ENCODE assay signal across 6 cellular contexts in the genomic region with DNA sequence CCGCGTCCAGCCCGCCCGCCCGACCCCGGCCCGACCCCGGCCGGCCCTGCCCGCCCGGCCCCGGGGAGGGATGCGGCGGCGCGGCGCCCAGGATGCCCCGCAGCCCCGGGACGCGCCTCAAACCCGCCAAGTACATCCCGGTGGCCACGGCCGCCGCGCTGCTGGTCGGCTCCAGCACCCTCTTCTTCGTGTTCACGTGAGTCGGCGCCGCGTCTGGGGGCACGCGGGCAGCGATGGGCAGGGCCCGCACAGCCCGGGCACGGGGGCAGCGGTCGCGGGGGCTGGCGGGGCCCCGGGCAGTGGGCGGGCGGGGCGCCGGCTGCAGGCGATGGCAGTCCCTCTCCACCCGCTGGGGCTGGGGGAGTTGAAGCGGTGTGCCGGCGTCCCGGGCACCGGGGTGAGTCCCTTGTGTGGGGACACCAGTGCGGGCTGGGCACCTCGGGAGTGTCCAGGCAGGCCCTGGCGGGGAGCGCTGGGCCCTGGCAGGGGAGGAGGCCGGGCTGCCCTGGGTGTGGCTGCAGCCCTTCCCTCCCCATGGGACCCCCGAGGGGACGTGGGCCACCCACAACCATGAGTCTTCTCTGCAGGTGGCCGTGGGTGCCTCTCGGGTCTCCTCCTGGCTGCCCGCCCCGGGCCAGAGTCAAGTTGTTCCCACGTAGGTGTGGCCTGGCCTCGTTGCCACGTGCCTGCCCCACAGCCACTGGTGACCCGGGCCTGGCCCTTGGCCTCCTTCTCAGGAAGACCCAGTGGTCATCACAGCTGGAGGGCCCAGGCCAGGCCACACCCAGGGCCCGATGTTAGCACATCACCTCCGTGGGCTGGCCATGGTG. TPM values are rescaled to one million over a fixed set of nuclear protein-coding genes. Genes with fewer than 3 reads are reported as not detected.
DNase-seq lines count a peak whose midpoint lies in the region; ATAC-seq, FAIRE-seq and TF ChIP-seq lines count a peak whose summit lies in the region.

No MANE protein-coding gene starts in this region.

- peaks cover 0 to 10% of the 10 kb centered on the region in 2 experiments; a peak in 1 of 5 replicates for H3K36me3 ChIP-seq in HepG2 (replicated peaks in 1 of 2; ENCODE audit: control insufficient read depth in 1 of 2, insufficient read depth in 2 of 2, low read length in 2 of 2)

- WGBS in HepG2 (ENCODE audit: low lambda C conversion rate): 0% methylated on average over 4 of the region's 73 CpGs

- intact Hi-C loops in activated T-helper 1 cell treated with anti-CD3 and anti-CD28 coated beads, Interleukin-12 subunit alpha, Interleukin-12 subunit beta, Interleukin-2, Interleukin-4 antibody, amounts not matched to agents 30 ng/mL and 10 ng/mL and 1 ng/mL, durations not matched to agents 14 hours and 24 hours and 36 hours (cut with micrococcal nuclease): loop anchor here (1.0 to 2.0 kb wide), 2 partner anchors 15 to 111 kb away; a partner anchor contains a TSS
- intact Hi-C loops in HepG2 (cut with micrococcal nuclease; ENCODE audit: unreplicated experiment): no loop called here

- POLR2A ChIA-PET in HepG2 (lab: Yijun Ruan, JAX): no interaction called here

- no peak for TF ChIP-seq POLR2A in HepG2 (IDR thresholded peaks at IDR 0.05; ENCODE audit: insufficient read depth in 1 of 2, low read depth in 2 of 2, low read length in 2 of 2)

- H3K4me3 ChIP-seq in HFF-Myc (replicated peaks; ENCODE audit: low read depth, low read length): peak overlapping the region; percentile 78
- peak overlapping the region; percentile 63 to 90 (median 85) for H3K4me3 ChIP-seq in HepG2 (replicated peaks in 1 of 3; ENCODE audit: insufficient read depth in 1 of 3, low read depth in 2 of 3, low read length in 3 of 3)

- CTCF ChIA-PET in HepG2 (lab: Yijun Ruan, JAX; ENCODE audit: low intra/inter-chr PET ratio, low total read pairs): no interaction called here

- H3K27me3 ChIP-seq in HepG2 (ENCODE audit: control insufficient read depth in 1 of 2, insufficient read depth in 2 of 2, low read length in 2 of 2): no peaks in the 10 kb centered on the region

- TF ChIP-seq RAD21 in HepG2 (CRISPR knock-in tag; IDR thresholded peaks at IDR 0.05): no peak; the same call in 1 of the 2 replicates

- H3K4me2 ChIP-seq in HepG2 (ENCODE audit: low read depth, low read length): peak overlapping the region; percentile 79

- H3K27ac Mint-ChIP-seq in activated T-helper 1 cell treated with anti-CD3 and anti-CD28 coated beads, Interleukin-12 subunit alpha, Interleukin-12 subunit beta, Interleukin-2, Interleukin-4 antibody, amounts not matched to agents 30 ng/mL and 10 ng/mL and 1 ng/mL, durations not matched to agents 14 hours and 24 hours and 36 hours: peak overlapping the region; percentile 7

- FAIRE-seq in HepG2 (lab: Jason Lieb, UNC): no peak

- H3K4me1 ChIP-seq in HepG2 (ENCODE audit: insufficient read depth, low read length): peaks cover 45% of the 10 kb centered on the region

- peak overlapping the region; percentile 78 for H3K4me3 Mint-ChIP-seq in activated T-helper 1 cell treated with anti-CD3 and anti-CD28 coated beads, Interleukin-12 subunit alpha, Interleukin-12 subunit beta, Interleukin-2, Interleukin-4 antibody, amounts not matched to agents 30 ng/mL and 10 ng/mL and 1 ng/mL, durations not matched to agents 14 hours and 24 hours and 36 hours

- ATAC-seq in HepG2 (no peak), HG03565 (IDR thresholded peaks at IDR 0.05; ENCODE audit: unreplicated experiment) (no peak)

- peaks cover 17% of the 10 kb centered on the region for H3K79me2 ChIP-seq in HepG2 (ENCODE audit: insufficient read depth, low read length)

- no peak for TF ChIP-seq EP300 in HepG2 (IDR thresholded peaks at IDR 0.05; ENCODE audit: low read depth in 2 of 2, low read length in 2 of 2)
- TF ChIP-seq EP300 in HepG2 (CRISPR knock-in tag; IDR thresholded peaks at IDR 0.05; ENCODE audit: borderline replicate concordance): no peak

- H3K27ac ChIP-seq in HepG2 (ENCODE audit: extremely low read length, insufficient read depth, low read length): no peak overlapping the region

- no peak overlapping the region for H2AFZ ChIP-seq in HepG2 (ENCODE audit: low read length)

- H3K36me3 Mint-ChIP-seq in activated T-helper 1 cell treated with anti-CD3 and anti-CD28 coated beads, Interleukin-12 subunit alpha, Interleukin-12 subunit beta, Interleukin-2, Interleukin-4 antibody, amounts not matched to agents 30 ng/mL and 10 ng/mL and 1 ng/mL, durations not matched to agents 14 hours and 24 hours and 36 hours (ENCODE audit: low read depth): peaks cover 5% of the 10 kb centered on the region

- no peak for DNase-seq in HFF-Myc (ENCODE audit: extremely low read depth, low read depth)
- DNase-seq in activated T-helper 1 cell treated with anti-CD3 and anti-CD28 coated beads, Interleukin-12 subunit alpha, Interleukin-12 subunit beta, Interleukin-2, Interleukin-4 antibody, amounts not matched to agents 30 ng/mL and 10 ng/mL and 1 ng/mL, durations not matched to agents 14 hours and 24 hours and 36 hours (ENCODE audit: low spot score): no peak
- no peak for DNase-seq in HepG2 (ENCODE audit: low spot score)
- DNase-seq in NCI-H226: no peak
- DNase-seq in RPMI8226: no peak

- H3K9me3 ChIP-seq in HepG2 (ENCODE audit: low read length): no peaks in the 10 kb centered on the region

- H3K4me1 Mint-ChIP-seq in activated T-helper 1 cell treated with anti-CD3 and anti-CD28 coated beads, Interleukin-12 subunit alpha, Interleukin-12 subunit beta, Interleukin-2, Interleukin-4 antibody, amounts not matched to agents 30 ng/mL and 10 ng/mL and 1 ng/mL, durations not matched to agents 14 hours and 24 hours and 36 hours (ENCODE audit: low read depth): peaks cover 10% of the 10 kb centered on the region

- peak overlapping the region; percentile 81 for H3K9ac ChIP-seq in HepG2 (ENCODE audit: insufficient read depth, low read depth, low read length)

- TF ChIP-seq CTCF in HFF-Myc (IDR thresholded peaks at IDR 0.05; ENCODE audit: low read depth, low read length, missing control alignments) (no peak), HepG2 (CRISPR knock-in tag; IDR thresholded peaks at IDR 0.05) (no peak)

- in situ Hi-C loops in HepG2 (cut with HindIII; ENCODE audit: extremely low pct_ligation_motif_present, low pct_unique_long_range_greater_than_20kb): no loop called here

- peaks cover 3% of the 10 kb centered on the region; the same call in 1 of the 2 replicates for H4K20me1 ChIP-seq in HepG2 (ENCODE audit: insufficient read depth, low read length)

- H3K27me3 Mint-ChIP-seq in activated T-helper 1 cell treated with anti-CD3 and anti-CD28 coated beads, Interleukin-12 subunit alpha, Interleukin-12 subunit beta, Interleukin-2, Interleukin-4 antibody, amounts not matched to agents 30 ng/mL and 10 ng/mL and 1 ng/mL, durations not matched to agents 14 hours and 24 hours and 36 hours (ENCODE audit: insufficient read depth): no peaks in the 10 kb centered on the region

- no TSS peak for BruUV-seq in HepG2 (replicated peaks; lab: Mats Ljungman, UMichigan)

- H3K9me3 Mint-ChIP-seq in activated T-helper 1 cell treated with anti-CD3 and anti-CD28 coated beads, Interleukin-12 subunit alpha, Interleukin-12 subunit beta, Interleukin-2, Interleukin-4 antibody, amounts not matched to agents 30 ng/mL and 10 ng/mL and 1 ng/mL, durations not matched to agents 14 hours and 24 hours and 36 hours: no peaks in the 10 kb centered on the region

RNA-seq across cellular contexts. Expression of a gene that starts 0.5 kb away (rescaled TPM):
- 83.9 and 92.3 TPM in 2 replicates for total RNA-seq in activated T-helper 1 cell treated with anti-CD3 and anti-CD28 coated beads, Interleukin-12 subunit alpha, Interleukin-12 subunit beta, Interleukin-2, Interleukin-4 antibody, amounts not matched to agents 30 ng/mL and 10 ng/mL and 1 ng/mL, durations not matched to agents 14 hours and 24 hours and 36 hours
- total RNA-seq in HepG2 (2016; rRNA removed; fragmentation: Illumina TruSeq; extraction: Trizol): 2.2 and 7.5 TPM in 2 replicates
- total RNA-seq in HepG2 (2016; cell fraction: cytosol; rRNA removed; fragmentation: Illumina TruSeq; extraction: Trizol; ENCODE audit: low read depth): 9.7 and 13.0 TPM in 2 replicates
- total RNA-seq in HepG2 (2016; cell fraction: insoluble cytoplasmic fraction; rRNA removed; fragmentation: Illumina TruSeq; extraction: Trizol): 2.3 and 6.9 TPM in 2 replicates
- 7.3 and 7.7 TPM in 2 replicates for total RNA-seq in HepG2 (2016; cell fraction: membrane; rRNA removed; fragmentation: Illumina TruSeq; extraction: Trizol)
- total RNA-seq in HepG2 (2016; cell fraction: nucleus; rRNA removed; fragmentation: Illumina TruSeq; extraction: Trizol): 10.4 and 12.9 TPM in 2 replicates
- 21.3 and 23.8 TPM in 2 replicates for polyA plus RNA-seq in HepG2 (2011; rRNA removed)
- polyA plus RNA-seq in HepG2 (2011; cell fraction: cytosol; rRNA removed): 7.4 and 11.5 TPM in 2 replicates
- polyA plus RNA-seq in HepG2 (2011; cell fraction: nucleus; rRNA removed): 339 and 424 TPM in 2 replicates
- polyA plus RNA-seq in HepG2 (2012): 20.4 and 23.6 TPM in 2 replicates
- polyA plus RNA-seq in HepG2 (2016; cell fraction: cytosol; fragmentation: Illumina TruSeq; extraction: Trizol; ENCODE audit: low read depth): 4.7 and 5.5 TPM in 2 replicates
- polyA plus RNA-seq in HepG2 (2016; cell fraction: insoluble cytoplasmic fraction; fragmentation: Illumina TruSeq; extraction: Trizol; ENCODE audit: low read depth): 6.9 and 9.6 TPM in 2 replicates
- polyA plus RNA-seq in HepG2 (2016; cell fraction: membrane; fragmentation: Illumina TruSeq; extraction: Trizol; ENCODE audit: low read depth): 13.6 and 14.9 TPM in 2 replicates
- 107 and 110 TPM in 2 replicates for polyA plus RNA-seq in HepG2 (2016; cell fraction: nucleus; fragmentation: Illumina TruSeq; extraction: Trizol; ENCODE audit: insufficient read depth, low read depth)
- 10.0 and 10.2 TPM in 2 replicates for polyA minus RNA-seq in HepG2 (2011; rRNA and poly(A)+ RNA removed; ENCODE audit: low replicate concordance)
- polyA minus RNA-seq in HepG2 (2011; cell fraction: cytosol; rRNA and poly(A)+ RNA removed): 4.3 and 6.2 TPM in 2 replicates
- 11.3 and 19.8 TPM in 2 replicates for polyA minus RNA-seq in HepG2 (2011; cell fraction: nucleus; rRNA and poly(A)+ RNA removed)

RNA-seq across cellular contexts. Expression of a gene that starts 15.0 kb away (rescaled TPM):
- 142 and 161 TPM in 2 replicates for total RNA-seq in activated T-helper 1 cell treated with anti-CD3 and anti-CD28 coated beads, Interleukin-12 subunit alpha, Interleukin-12 subunit beta, Interleukin-2, Interleukin-4 antibody, amounts not matched to agents 30 ng/mL and 10 ng/mL and 1 ng/mL, durations not matched to agents 14 hours and 24 hours and 36 hours
- 18.4 and 30.3 TPM in 2 replicates for total RNA-seq in HepG2 (2016; rRNA removed; fragmentation: Illumina TruSeq; extraction: Trizol)
- 11.5 and 14.4 TPM in 2 replicates for total RNA-seq in HepG2 (2016; cell fraction: cytosol; rRNA removed; fragmentation: Illumina TruSeq; extraction: Trizol; ENCODE audit: low read depth)
- 16.2 and 32.5 TPM in 2 replicates for total RNA-seq in HepG2 (2016; cell fraction: insoluble cytoplasmic fraction; rRNA removed; fragmentation: Illumina TruSeq; extraction: Trizol)
- 15.5 and 21.4 TPM in 2 replicates for total RNA-seq in HepG2 (2016; cell fraction: membrane; rRNA removed; fragmentation: Illumina TruSeq; extraction: Trizol)
- 35.9 and 49.2 TPM in 2 replicates for total RNA-seq in HepG2 (2016; cell fraction: nucleus; rRNA removed; fragmentation: Illumina TruSeq; extraction: Trizol)
- 24.0 and 30.8 TPM in 2 replicates for polyA plus RNA-seq in HepG2 (2011; rRNA removed)
- polyA plus RNA-seq in HepG2 (2011; cell fraction: cytosol; rRNA removed): 12.3 and 19.2 TPM in 2 replicates
- polyA plus RNA-seq in HepG2 (2011; cell fraction: nucleus; rRNA removed): 251 and 263 TPM in 2 replicates
- polyA plus RNA-seq in HepG2 (2012): 17.6 and 20.5 TPM in 2 replicates
- 7.7 TPM in 2 replicates for polyA plus RNA-seq in HepG2 (2016; cell fraction: cytosol; fragmentation: Illumina TruSeq; extraction: Trizol; ENCODE audit: low read depth)
- 20.9 and 22.1 TPM in 2 replicates for polyA plus RNA-seq in HepG2 (2016; cell fraction: insoluble cytoplasmic fraction; fragmentation: Illumina TruSeq; extraction: Trizol; ENCODE audit: low read depth)
- polyA plus RNA-seq in HepG2 (2016; cell fraction: membrane; fragmentation: Illumina TruSeq; extraction: Trizol; ENCODE audit: low read depth): 11.9 and 13.0 TPM in 2 replicates
- polyA plus RNA-seq in HepG2 (2016; cell fraction: nucleus; fragmentation: Illumina TruSeq; extraction: Trizol; ENCODE audit: insufficient read depth, low read depth): 95.8 and 103 TPM in 2 replicates
- polyA minus RNA-seq in HepG2 (2011; rRNA and poly(A)+ RNA removed; ENCODE audit: low replicate concordance): 51.2 and 62.1 TPM in 2 replicates
- 10.6 and 13.6 TPM in 2 replicates for polyA minus RNA-seq in HepG2 (2011; cell fraction: cytosol; rRNA and poly(A)+ RNA removed)
- 48.9 and 53.0 TPM in 2 replicates for polyA minus RNA-seq in HepG2 (2011; cell fraction: nucleus; rRNA and poly(A)+ RNA removed)

RNA-seq across cellular contexts. Expression of a gene that starts 16.2 kb away (rescaled TPM):
- 509 and 524 TPM in 2 replicates for total RNA-seq in activated T-helper 1 cell treated with anti-CD3 and anti-CD28 coated beads, Interleukin-12 subunit alpha, Interleukin-12 subunit beta, Interleukin-2, Interleukin-4 antibody, amounts not matched to agents 30 ng/mL and 10 ng/mL and 1 ng/mL, durations not matched to agents 14 hours and 24 hours and 36 hours
- total RNA-seq in HepG2 (2016; rRNA removed; fragmentation: Illumina TruSeq; extraction: Trizol): 492 and 544 TPM in 2 replicates
- total RNA-seq in HepG2 (2016; cell fraction: cytosol; rRNA removed; fragmentation: Illumina TruSeq; extraction: Trizol; ENCODE audit: low read depth): 261 and 299 TPM in 2 replicates
- total RNA-seq in HepG2 (2016; cell fraction: insoluble cytoplasmic fraction; rRNA removed; fragmentation: Illumina TruSeq; extraction: Trizol): 488 and 609 TPM in 2 replicates
- total RNA-seq in HepG2 (2016; cell fraction: membrane; rRNA removed; fragmentation: Illumina TruSeq; extraction: Trizol): 327 and 371 TPM in 2 replicates
- 174 and 196 TPM in 2 replicates for total RNA-seq in HepG2 (2016; cell fraction: nucleus; rRNA removed; fragmentation: Illumina TruSeq; extraction: Trizol)
- polyA plus RNA-seq in HepG2 (2011; rRNA removed): 167 and 181 TPM in 2 replicates
- polyA plus RNA-seq in HepG2 (2011; cell fraction: cytosol; rRNA removed): 186 and 192 TPM in 2 replicates
- polyA plus RNA-seq in HepG2 (2011; cell fraction: nucleus; rRNA removed): 148 and 170 TPM in 2 replicates
- 127 and 149 TPM in 2 replicates for polyA plus RNA-seq in HepG2 (2012)
- polyA plus RNA-seq in HepG2 (2016; cell fraction: cytosol; fragmentation: Illumina TruSeq; extraction: Trizol; ENCODE audit: low read depth): 239 and 293 TPM in 2 replicates
- polyA plus RNA-seq in HepG2 (2016; cell fraction: insoluble cytoplasmic fraction; fragmentation: Illumina TruSeq; extraction: Trizol; ENCODE audit: low read depth): 614 and 703 TPM in 2 replicates
- polyA plus RNA-seq in HepG2 (2016; cell fraction: membrane; fragmentation: Illumina TruSeq; extraction: Trizol; ENCODE audit: low read depth): 272 and 323 TPM in 2 replicates
- polyA plus RNA-seq in HepG2 (2016; cell fraction: nucleus; fragmentation: Illumina TruSeq; extraction: Trizol; ENCODE audit: insufficient read depth, low read depth): 346 and 368 TPM in 2 replicates
- 156 and 233 TPM in 2 replicates for polyA minus RNA-seq in HepG2 (2011; rRNA and poly(A)+ RNA removed; ENCODE audit: low replicate concordance)
- polyA minus RNA-seq in HepG2 (2011; cell fraction: cytosol; rRNA and poly(A)+ RNA removed): 76.0 and 88.9 TPM in 2 replicates
- polyA minus RNA-seq in HepG2 (2011; cell fraction: nucleus; rRNA and poly(A)+ RNA removed): 52.2 and 57.9 TPM in 2 replicates

RNA-seq across cellular contexts. Expression of a gene that starts 18.8 kb away (rescaled TPM):
- 0.26 TPM in 1 of 2 replicates, not detected in the other for total RNA-seq in activated T-helper 1 cell treated with anti-CD3 and anti-CD28 coated beads, Interleukin-12 subunit alpha, Interleukin-12 subunit beta, Interleukin-2, Interleukin-4 antibody, amounts not matched to agents 30 ng/mL and 10 ng/mL and 1 ng/mL, durations not matched to agents 14 hours and 24 hours and 36 hours
- not detected in 2 replicates for total RNA-seq in HepG2 (2016; rRNA removed; fragmentation: Illumina TruSeq; extraction: Trizol)
- not detected in 2 replicates for total RNA-seq in HepG2 (2016; cell fraction: cytosol; rRNA removed; fragmentation: Illumina TruSeq; extraction: Trizol; ENCODE audit: low read depth)
- not detected in 2 replicates for total RNA-seq in HepG2 (2016; cell fraction: insoluble cytoplasmic fraction; rRNA removed; fragmentation: Illumina TruSeq; extraction: Trizol)
- total RNA-seq in HepG2 (2016; cell fraction: membrane; rRNA removed; fragmentation: Illumina TruSeq; extraction: Trizol): not detected in 2 replicates
- total RNA-seq in HepG2 (2016; cell fraction: nucleus; rRNA removed; fragmentation: Illumina TruSeq; extraction: Trizol): not detected in 2 replicates
- not detected in 2 replicates for polyA plus RNA-seq in HepG2 (2011; rRNA removed)
- polyA plus RNA-seq in HepG2 (2011; cell fraction: cytosol; rRNA removed): not detected in 2 replicates
- polyA plus RNA-seq in HepG2 (2011; cell fraction: nucleus; rRNA removed): not detected in 2 replicates
- not detected in 2 replicates for polyA plus RNA-seq in HepG2 (2012)
- not detected in 2 replicates for polyA plus RNA-seq in HepG2 (2016; cell fraction: cytosol; fragmentation: Illumina TruSeq; extraction: Trizol; ENCODE audit: low read depth)
- not detected in 2 replicates for polyA plus RNA-seq in HepG2 (2016; cell fraction: insoluble cytoplasmic fraction; fragmentation: Illumina TruSeq; extraction: Trizol; ENCODE audit: low read depth)
- not detected in 2 replicates for polyA plus RNA-seq in HepG2 (2016; cell fraction: membrane; fragmentation: Illumina TruSeq; extraction: Trizol; ENCODE audit: low read depth)
- polyA plus RNA-seq in HepG2 (2016; cell fraction: nucleus; fragmentation: Illumina TruSeq; extraction: Trizol; ENCODE audit: insufficient read depth, low read depth): not detected in 2 replicates
- polyA minus RNA-seq in HepG2 (2011; rRNA and poly(A)+ RNA removed; ENCODE audit: low replicate concordance): not detected in 2 replicates
- polyA minus RNA-seq in HepG2 (2011; cell fraction: cytosol; rRNA and poly(A)+ RNA removed): not detected in 2 replicates
- not detected in 2 replicates for polyA minus RNA-seq in HepG2 (2011; cell fraction: nucleus; rRNA and poly(A)+ RNA removed)

RNA-seq across cellular contexts. Expression of a gene that starts 52.0 kb away (rescaled TPM):
- total RNA-seq in activated T-helper 1 cell treated with anti-CD3 and anti-CD28 coated beads, Interleukin-12 subunit alpha, Interleukin-12 subunit beta, Interleukin-2, Interleukin-4 antibody, amounts not matched to agents 30 ng/mL and 10 ng/mL and 1 ng/mL, durations not matched to agents 14 hours and 24 hours and 36 hours: 79.3 and 81.0 TPM in 2 replicates
- total RNA-seq in HepG2 (2016; rRNA removed; fragmentation: Illumina TruSeq; extraction: Trizol): 14.8 and 23.2 TPM in 2 replicates
- 6.6 and 9.7 TPM in 2 replicates for total RNA-seq in HepG2 (2016; cell fraction: cytosol; rRNA removed; fragmentation: Illumina TruSeq; extraction: Trizol; ENCODE audit: low read depth)
- 12.0 and 23.2 TPM in 2 replicates for total RNA-seq in HepG2 (2016; cell fraction: insoluble cytoplasmic fraction; rRNA removed; fragmentation: Illumina TruSeq; extraction: Trizol)
- 9.0 and 9.2 TPM in 2 replicates for total RNA-seq in HepG2 (2016; cell fraction: membrane; rRNA removed; fragmentation: Illumina TruSeq; extraction: Trizol)
- total RNA-seq in HepG2 (2016; cell fraction: nucleus; rRNA removed; fragmentation: Illumina TruSeq; extraction: Trizol): 31.9 and 36.2 TPM in 2 replicates
- 10.2 and 14.6 TPM in 2 replicates for polyA plus RNA-seq in HepG2 (2011; rRNA removed)
- polyA plus RNA-seq in HepG2 (2011; cell fraction: cytosol; rRNA removed): 5.7 and 6.4 TPM in 2 replicates
- polyA plus RNA-seq in HepG2 (2011; cell fraction: nucleus; rRNA removed): 78.1 and 81.2 TPM in 2 replicates
- 11.5 and 13.9 TPM in 2 replicates for polyA plus RNA-seq in HepG2 (2012)
- 2.2 and 2.4 TPM in 2 replicates for polyA plus RNA-seq in HepG2 (2016; cell fraction: cytosol; fragmentation: Illumina TruSeq; extraction: Trizol; ENCODE audit: low read depth)
- polyA plus RNA-seq in HepG2 (2016; cell fraction: insoluble cytoplasmic fraction; fragmentation: Illumina TruSeq; extraction: Trizol; ENCODE audit: low read depth): 11.4 and 14.1 TPM in 2 replicates
- polyA plus RNA-seq in HepG2 (2016; cell fraction: membrane; fragmentation: Illumina TruSeq; extraction: Trizol; ENCODE audit: low read depth): 4.9 TPM in 2 replicates
- polyA plus RNA-seq in HepG2 (2016; cell fraction: nucleus; fragmentation: Illumina TruSeq; extraction: Trizol; ENCODE audit: insufficient read depth, low read depth): 67.7 and 78.1 TPM in 2 replicates
- polyA minus RNA-seq in HepG2 (2011; rRNA and poly(A)+ RNA removed; ENCODE audit: low replicate concordance): 25.9 and 28.5 TPM in 2 replicates
- polyA minus RNA-seq in HepG2 (2011; cell fraction: cytosol; rRNA and poly(A)+ RNA removed): 4.4 and 5.3 TPM in 2 replicates
- polyA minus RNA-seq in HepG2 (2011; cell fraction: nucleus; rRNA and poly(A)+ RNA removed): 31.7 and 34.0 TPM in 2 replicates
